ENCODE assay signal across 9 cellular contexts in the genomic region with DNA sequence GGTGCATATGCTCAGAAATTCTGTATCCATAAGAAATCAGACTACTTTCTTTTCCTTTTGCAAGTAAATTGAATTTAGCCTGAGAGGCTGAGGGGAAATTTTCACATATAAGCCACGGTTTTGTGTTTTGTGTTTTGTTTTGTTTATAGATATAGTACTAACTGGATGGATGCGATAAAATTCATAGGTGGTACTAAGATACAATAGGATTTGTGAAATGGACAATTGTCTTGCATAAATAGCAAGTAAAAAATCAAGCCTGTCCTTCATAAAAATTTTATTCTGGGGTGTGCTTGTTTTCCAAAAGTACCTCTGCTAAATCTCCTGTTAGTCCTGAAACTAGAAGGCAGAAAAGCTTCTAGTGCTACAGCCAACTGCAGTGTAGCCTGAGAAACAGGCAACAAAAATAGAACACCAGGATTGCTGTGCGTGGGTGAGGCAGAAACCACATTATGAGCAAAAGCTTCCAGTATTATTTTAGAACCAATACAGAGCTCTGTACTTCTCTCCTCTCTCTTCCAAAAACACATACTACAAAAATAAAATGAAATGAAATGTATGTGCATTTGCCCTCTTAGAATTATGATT. TPM values are rescaled to one million over a fixed set of nuclear protein-coding genes. Genes with fewer than 3 reads are reported as not detected.
DNase-seq lines count a peak whose midpoint lies in the region; ATAC-seq and TF ChIP-seq lines count a peak whose summit lies in the region.
"Had no signal": no experiment of that assay in that cellular context is flagged by ENCODE, and none has a peak within 500 bp of the region (broad histone marks: within the 10 kb centered on the region; RNA-seq: fewer than 3 reads in every experiment).

No MANE protein-coding gene starts in this region.

- intact Hi-C loops in OCI-LY7 (cut with micrococcal nuclease; ENCODE audit: unreplicated experiment) (loop anchor here (5.0 to 10.0 kb wide), 4 partner anchors 37 to 550 kb away; partner anchors contain the start of gene SNX13), esophagus squamous epithelium (cut with DNase I) (no loop called here), mucosa of descending colon (cut with DNase I, micrococcal nuclease) (no loop called here)

- DNase-seq in DMS53 (lab: John Stamatoyannopoulos, UW): peak; percentile 40
- no peak for DNase-seq in DMS53 treated with DMSO at 0.1 percent for 48 hours (lab: John Stamatoyannopoulos, UW; ENCODE audit: unreplicated experiment)
- DNase-seq in OCI-LY7 (ENCODE audit: low spot score): no peak
- no peak for DNase-seq in esophagus squamous epithelium (lab: John Stamatoyannopoulos, UW)
- DNase-seq in progenitor cell of endocrine pancreas (ENCODE audit: low spot score, unreplicated experiment): no peak
- no peak for DNase-seq in mucosa of descending colon
- no peak for DNase-seq in ureter (ENCODE audit: low spot score)

- H3K79me2 ChIP-seq in OCI-LY7 (ENCODE audit: insufficient read depth, low read depth, low read length): peaks cover 43% of the 10 kb centered on the region

- H3K27ac Mint-ChIP-seq in progenitor cell of endocrine pancreas: peak overlapping the region; percentile 7

- peaks cover 22% of the 10 kb centered on the region for H3K4me1 Mint-ChIP-seq in progenitor cell of endocrine pancreas (ENCODE audit: low read depth)

- ATAC-seq in HG02840 (IDR thresholded peaks at IDR 0.05; ENCODE audit: low FRiP score, unreplicated experiment): peak; percentile 23
- ATAC-seq in mucosa of descending colon: no peak
- ATAC-seq: A549 had no signal

- H3K4me3 ChIP-seq in OCI-LY7 (ENCODE audit: low read depth, low read length, poor library complexity, severe bottlenecking) (peak overlapping the region; percentile 85), esophagus squamous epithelium (peak overlapping the region in 3 of 4 donors; percentile 36 to 63 (median 37)), mucosa of descending colon (no peak overlapping the region)
- H3K4me3 ChIP-seq: A549 had no signal

- peak overlapping the region; percentile 68; the same call in 1 of the 2 replicates for H2AFZ ChIP-seq in OCI-LY7 (ENCODE audit: low read length)

- no peak overlapping the region for H3K4me3 Mint-ChIP-seq in progenitor cell of endocrine pancreas (ENCODE audit: low read depth)

- CTCF ChIA-PET in OCI-LY7 (lab: Charles Lee; ENCODE audit: unreplicated experiment): interaction anchor here (0.5 to 1.2 kb wide), 3 partner anchors 25 to 97 kb away, joined by 3 to 5 read pairs (median 4); no protein-coding TSS in a partner anchor

- H3K9me3 Mint-ChIP-seq in progenitor cell of endocrine pancreas (ENCODE audit: low read depth): no peaks in the 10 kb centered on the region

- peaks cover 21% of the 10 kb centered on the region for H3K4me1 ChIP-seq in OCI-LY7 (ENCODE audit: insufficient read depth, low read length, poor library complexity, severe bottlenecking)
- H3K4me1 ChIP-seq in esophagus squamous epithelium: peaks cover 0 to 19% (median 5%) of the 10 kb centered on the region in 3 donors
- no peaks in the 10 kb centered on the region for H3K4me1 ChIP-seq in mucosa of descending colon (ENCODE audit: low read depth)
- H3K4me1 ChIP-seq: A549 had no signal

- H3K4me2 ChIP-seq in OCI-LY7 (ENCODE audit: low read length): peak overlapping the region; percentile 93

- no peaks in the 10 kb centered on the region for H3K9me3 ChIP-seq in OCI-LY7 (ENCODE audit: low read length)
- no peaks in the 10 kb centered on the region for H3K9me3 ChIP-seq in esophagus squamous epithelium
- H3K9me3 ChIP-seq in mucosa of descending colon: no peaks in the 10 kb centered on the region
- H3K9me3 ChIP-seq: A549 had no signal

- peaks cover 10% of the 10 kb centered on the region; the same call in 1 of the 2 replicates for H4K20me1 ChIP-seq in OCI-LY7 (ENCODE audit: insufficient read depth, low read length)

- H3K9me2 ChIP-seq in OCI-LY7 (ENCODE audit: insufficient read depth, low read length): no peaks in the 10 kb centered on the region

- peak overlapping the region; percentile 79 for H3K27ac ChIP-seq in OCI-LY7 (ENCODE audit: low read depth, low read length, poor library complexity, severe bottlenecking)
- peak overlapping the region in 3 of 4 donors; percentile 5 to 53 (median 49) for H3K27ac ChIP-seq in esophagus squamous epithelium
- H3K27ac ChIP-seq: A549 had no signal

- TF ChIP-seq CTCF in OCI-LY7 (conservative IDR thresholded peaks at IDR 0.05; ENCODE audit: low read length): no peak
- TF ChIP-seq CTCF in esophagus squamous epithelium (IDR thresholded peaks at IDR 0.05): no peak
- TF ChIP-seq CTCF in progenitor cell of endocrine pancreas (IDR thresholded peaks at IDR 0.05; ENCODE audit: unreplicated experiment): no peak
- TF ChIP-seq CTCF in mucosa of descending colon (IDR thresholded peaks at IDR 0.05): no peak

- H3K36me3 ChIP-seq in OCI-LY7 (ENCODE audit: insufficient read depth, low read length) (no peaks in the 10 kb centered on the region), esophagus squamous epithelium (no peaks in the 10 kb centered on the region), mucosa of descending colon (ENCODE audit: low read depth) (no peaks in the 10 kb centered on the region)

- BruUV-seq in OCI-LY7 (replicated peaks; lab: Mats Ljungman, UMichigan): no TSS peak

- POLR2A ChIA-PET in OCI-LY7 (lab: Charles Lee): interaction anchor here (0.6 to 18.1 kb wide), 15 partner anchors 10 to 680 kb away, joined by 3 to 532 read pairs (median 6); no protein-coding TSS in a partner anchor

- no peak for TF ChIP-seq POLR2A in esophagus squamous epithelium (IDR thresholded peaks at IDR 0.05)

- peaks cover 0 to 20% (median 0%) of the 10 kb centered on the region in 4 donors for H3K27me3 ChIP-seq in esophagus squamous epithelium

- WGBS in esophagus squamous epithelium, 2 donors: 46 to 62% methylated on average over 3 of the region's 3 CpGs

- no peaks in the 10 kb centered on the region for H3K36me3 Mint-ChIP-seq in progenitor cell of endocrine pancreas (ENCODE audit: insufficient read depth)

- peaks cover 9% of the 10 kb centered on the region for H3K27me3 Mint-ChIP-seq in progenitor cell of endocrine pancreas

RNA-seq across cellular contexts. Expression of gene HDAC9, which starts 0.6 kb away (rescaled TPM):
- 90.3 and 91.7 TPM in 2 replicates for total RNA-seq in OCI-LY7 (2014; rRNA removed; shearing (Covaris generic))
- total RNA-seq in OCI-LY7 (2022) (58.8 and 68.2 TPM in 2 replicates), esophagus squamous epithelium (1 to 10 TPM; 1.2 to 8.0 (median 1.6) TPM), progenitor cell of endocrine pancreas (3.6 and 5.9 TPM in 2 replicates), mucosa of descending colon (10 to 100 TPM; 16.0 to 20.4 (median 17.5) TPM), ureter (20.0 TPM)
